Comparison of ENCODE assay signal across 20 cellular contexts in genomic region chr6:147841749-147842148, GRCh38.
"Had no signal": no experiment of that assay in that cellular context is flagged by ENCODE, and none has a peak within 500 bp of the region (broad histone marks: within the 10 kb centered on the region; RNA-seq: fewer than 3 reads in every experiment).

No MANE protein-coding gene starts in this region.

- ATAC-seq: activated naive CD8-positive, alpha-beta T cell treated with anti-CD3 and anti-CD28 coated beads, Interleukin-2, amount 50 U/mL, for 24 hours; heart right ventricle; left cardiac atrium; natural killer cell treated with Interleukin-12 subunit alpha and Interleukin-12 subunit beta and Interleukin-15 and Interleukin-18, amount 100 ng/mL, for 72 hours; psoas muscle; right cardiac atrium; stimulated activated naive CD8-positive, alpha-beta T cell treated with anti-CD3 and anti-CD28 coated beads, Interleukin-15, Interleukin-2, amounts not matched to agents 100 U/mL and 50 U/mL, for 24 hours had no signal

- H3K27me3 ChIP-seq: cardiac muscle cell, heart right ventricle, neutrophil, ovary, upper lobe of left lung had no signal

- DNase-seq: activated CD4-positive, alpha-beta memory T cell treated with anti-CD3 and anti-CD28 coated beads, Interleukin-2, amount 10 ng/mL, durations not matched to agents 7 days and 5 days; activated CD4-positive, alpha-beta T cell treated with anti-CD3 and anti-CD28 coated beads for 48 hours; activated gamma-delta T cell; activated naive CD4-positive, alpha-beta T cell treated with anti-CD3 and anti-CD28 coated beads, Interleukin-2, amount 50 U/mL, for 16 hours; activated naive CD8-positive, alpha-beta T cell treated with anti-CD3 and anti-CD28 coated beads, Interleukin-2, amount 50 U/mL, for 24 hours; cortex of kidney; erythroblast; foreskin fibroblast; heart right ventricle; islet precursor cell; left cardiac atrium; ovary; psoas muscle; right cardiac atrium; stimulated activated CD4-positive, alpha-beta T cell treated with anti-CD3 and anti-CD28 coated beads, Interleukin-4, amount 100 ng/mL, for 4 hours; stimulated activated naive CD8-positive, alpha-beta T cell treated with anti-CD3 and anti-CD28 coated beads, Interleukin-15, Interleukin-2, amounts not matched to agents 100 U/mL and 50 U/mL, for 24 hours; upper lobe of left lung had no signal

- H3K4me3 ChIP-seq: cardiac muscle cell, heart right ventricle, ovary, psoas muscle, upper lobe of left lung had no signal

- H3K36me3 ChIP-seq: cardiac muscle cell, heart right ventricle, neutrophil, ovary, upper lobe of left lung had no signal

- H3K27ac ChIP-seq: cardiac muscle cell, heart right ventricle, neutrophil, ovary, psoas muscle, upper lobe of left lung had no signal

- H3K9me3 ChIP-seq: neutrophil, ovary, psoas muscle, upper lobe of left lung had no signal
